9 cellular contexts compared by ENCODE assay signal in the genomic region with DNA sequence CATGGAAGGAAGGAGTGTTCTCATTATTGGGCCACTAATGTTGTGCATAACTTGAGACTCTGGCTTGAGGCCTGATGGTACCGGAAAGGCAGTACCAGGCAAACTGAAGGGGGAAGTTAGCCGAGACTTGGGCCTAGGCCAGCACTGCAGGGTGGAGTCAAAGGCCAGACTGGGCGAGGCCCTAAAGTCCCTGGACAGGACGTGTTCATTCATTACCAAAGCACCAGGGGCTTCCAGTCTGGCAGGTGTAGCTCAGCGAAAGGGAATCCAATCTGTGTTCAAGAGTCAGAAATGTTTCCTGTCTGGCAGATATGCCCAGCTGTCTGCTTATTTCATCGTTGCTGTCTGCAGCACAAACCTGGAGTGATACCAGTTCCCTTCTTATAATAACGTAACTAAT. TPM values are rescaled to one million over a fixed set of nuclear protein-coding genes. Genes with fewer than 3 reads are reported as not detected.
DNase-seq lines count a peak whose midpoint lies in the region; ATAC-seq, FAIRE-seq and TF ChIP-seq lines count a peak whose summit lies in the region.
"Had no signal": no experiment of that assay in that cellular context is flagged by ENCODE, and none has a peak within 500 bp of the region (broad histone marks: within the 10 kb centered on the region; RNA-seq: fewer than 3 reads in every experiment).

No MANE protein-coding gene starts in this region.

- no peak for ATAC-seq in HG03039 (IDR thresholded peaks at IDR 0.05; ENCODE audit: unreplicated experiment)
- no peak for ATAC-seq in HG03565 (IDR thresholded peaks at IDR 0.05; ENCODE audit: unreplicated experiment)

- H3K4me3 Mint-ChIP-seq in HFFc6, result no peak overlapping the region

- H3K4me3 ChIP-seq in fibroblast of the aortic adventitia (ENCODE audit: low read depth, low read length), result no peak overlapping the region

- H3K27me3 Mint-ChIP-seq in HFFc6 (ENCODE audit: insufficient read depth), result peaks cover 4% of the 10 kb centered on the region; the same call in 1 of the 2 replicates

- no peak for DNase-seq in GM12892 (ENCODE audit: insufficient read length)
- DNase-seq in NCI-H748 treated with DMSO at 0.1 percent for 48 hours (lab: John Stamatoyannopoulos, UW), result peak; percentile 65
- DNase-seq in fibroblast of the aortic adventitia (ENCODE audit: low read depth), result peak; percentile 65
- DNase-seq in putamen (ENCODE audit: low spot score), result peak; percentile 19
- no peak for DNase-seq in activated T-cell treated with anti-CD3 and anti-CD28 coated beads, Interleukin-2, amount 50 U/mL, for 1 hour
- no peak for DNase-seq in HFFc6
- DNase-seq: effector memory CD4-positive, alpha-beta T cell had no signal

- no peak for TF ChIP-seq CTCF in fibroblast of the aortic adventitia (IDR thresholded peaks at IDR 0.05; ENCODE audit: insufficient read depth, low read length)
- TF ChIP-seq CTCF in HFFc6 (IDR thresholded peaks at IDR 0.05), result no peak

- no peak for TF ChIP-seq POLR2A in GM12892 (IDR thresholded peaks at IDR 0.05; ENCODE audit: low read depth, low read length)

- peaks cover 5% of the 10 kb centered on the region for H3K4me1 Mint-ChIP-seq in HFFc6 (ENCODE audit: low read depth)

- FAIRE-seq in GM12892 (lab: Jason Lieb, UNC), result peak; percentile 89

- no peaks in the 10 kb centered on the region for H3K36me3 Mint-ChIP-seq in HFFc6 (ENCODE audit: low read depth)

- no peaks in the 10 kb centered on the region for H3K9me3 Mint-ChIP-seq in HFFc6

- H3K27ac Mint-ChIP-seq in HFFc6, result no peak overlapping the region

RNA-seq across cellular contexts. Expression of gene ITSN2, which starts 4.7 kb away (rescaled TPM):
- polyA plus RNA-seq in GM12892 (2012; ENCODE audit: missing spikeins), result 50.7 TPM
- 23.9 and 32.4 TPM in 2 replicates for total RNA-seq in fibroblast of the aortic adventitia (ENCODE audit: low replicate concordance)
- total RNA-seq in HFFc6 (2021; fragmentation: NEBNext Ultra II Directional; extraction: Animal tissue kit (Norgen Biotek cat#: 25700)), result 10 to 100 TPM; 26.2 to 32.3 (median 29.5) TPM

Comparison
In these comparisons a context has a peak if more than half of its experiments do, and no peak if none do; other contexts are left out.
1. DNase-seq: peak in NCI-H748 treated with DMSO at 0.1 percent for 48 hours (single experiment), fibroblast of the aortic adventitia (single experiment) and putamen (single experiment); none in GM12892 (single experiment), activated T-cell treated with anti-CD3 and anti-CD28 coated beads, Interleukin-2, amount 50 U/mL, for 1 hour (single experiment) and HFFc6 (single experiment).